Comparison of ENCODE assay signal across 8 cellular contexts in genomic region chr12:50070314-50071060, GRCh38. TPM values are rescaled to one million over a fixed set of nuclear protein-coding genes. Genes with fewer than 3 reads are reported as not detected.
DNase-seq lines count a peak whose midpoint lies in the region; ATAC-seq and TF ChIP-seq lines count a peak whose summit lies in the region.

No MANE protein-coding gene starts in this region.

- H3K4me3 ChIP-seq in Caco-2 (ENCODE audit: low read depth, low read length) (no peak overlapping the region), OCI-LY7 (ENCODE audit: low read depth, low read length, poor library complexity, severe bottlenecking) (peak overlapping the region; percentile 27), fibroblast of pulmonary artery (replicated peaks; ENCODE audit: low read depth, low read length) (no peak overlapping the region), neuronal stem cell (ENCODE audit: low read length in 2 of 2) (no peak overlapping the region), suprapubic skin (no peak overlapping the region)

- H3K79me1 ChIP-seq in neuronal stem cell (ENCODE audit: low read depth, low read length): no peaks in the 10 kb centered on the region

- no peak overlapping the region for H2BK5ac ChIP-seq in neuronal stem cell (ENCODE audit: low read length)

- no peak for TF ChIP-seq EP300 in suprapubic skin (IDR thresholded peaks at IDR 0.05)

- no peak overlapping the region for H2AK5ac ChIP-seq in neuronal stem cell (ENCODE audit: low read depth, low read length)

- H3K27ac Mint-ChIP-seq in Caco-2 (ENCODE audit: unreplicated experiment): no peak overlapping the region
- H3K27ac Mint-ChIP-seq in activated T-cell treated with anti-CD3 and anti-CD28 coated beads, Interleukin-2, amount 50 U/mL, for 24 hours: no peak overlapping the region

- no peak overlapping the region for H3K9ac ChIP-seq in neuronal stem cell (ENCODE audit: low read depth, low read length, poor library complexity)

- H3K4me2 ChIP-seq in OCI-LY7 (ENCODE audit: low read length) (peak overlapping the region; percentile 45), neuronal stem cell (ENCODE audit: insufficient read depth, low read length, poor library complexity, severe bottlenecking) (no peak overlapping the region)

- H3K36me3 Mint-ChIP-seq in Caco-2 (ENCODE audit: insufficient read depth, unreplicated experiment): peaks cover 5% of the 10 kb centered on the region
- H3K36me3 Mint-ChIP-seq in activated T-cell treated with anti-CD3 and anti-CD28 coated beads, Interleukin-2, amount 50 U/mL, for 24 hours (ENCODE audit: low read depth): peaks cover 5% of the 10 kb centered on the region

- no peak overlapping the region for H2BK15ac ChIP-seq in neuronal stem cell (ENCODE audit: low read length)

- no peaks in the 10 kb centered on the region for H4K20me1 ChIP-seq in OCI-LY7 (ENCODE audit: insufficient read depth, low read length)

- no peaks in the 10 kb centered on the region for H3K36me3 ChIP-seq in Caco-2 (ENCODE audit: control insufficient read depth, insufficient read depth, low read length)
- H3K36me3 ChIP-seq in OCI-LY7 (ENCODE audit: insufficient read depth, low read length): no peaks in the 10 kb centered on the region
- no peaks in the 10 kb centered on the region for H3K36me3 ChIP-seq in neuronal stem cell (replicated peaks in 1 of 2; ENCODE audit: control insufficient read depth in 2 of 2, insufficient read depth in 2 of 2, low read length in 2 of 2)
- H3K36me3 ChIP-seq in suprapubic skin: no peaks in the 10 kb centered on the region

- no peak overlapping the region for H4K8ac ChIP-seq in neuronal stem cell (ENCODE audit: low read depth, low read length)

- H2BK120ac ChIP-seq in neuronal stem cell (ENCODE audit: low read depth, low read length): no peak overlapping the region

- H3K14ac ChIP-seq in neuronal stem cell (ENCODE audit: low read length): no peak overlapping the region

- H3K4me3 Mint-ChIP-seq in Caco-2 (ENCODE audit: unreplicated experiment): no peak overlapping the region
- H3K4me3 Mint-ChIP-seq in activated T-cell treated with anti-CD3 and anti-CD28 coated beads, Interleukin-2, amount 50 U/mL, for 24 hours: no peak overlapping the region

- ATAC-seq in GM21447 (IDR thresholded peaks at IDR 0.05; ENCODE audit: unreplicated experiment): no peak

- H2BK12ac ChIP-seq in neuronal stem cell (ENCODE audit: low read length): no peak overlapping the region

- TF ChIP-seq POLR2A in suprapubic skin (IDR thresholded peaks at IDR 0.05): no peak

- no peaks in the 10 kb centered on the region for H3K79me2 ChIP-seq in OCI-LY7 (ENCODE audit: insufficient read depth, low read depth, low read length)

- no peaks in the 10 kb centered on the region for H3K27me3 ChIP-seq in Caco-2 (replicated peaks; ENCODE audit: control insufficient read depth, insufficient read depth, low read length)
- no peaks in the 10 kb centered on the region for H3K27me3 ChIP-seq in neuronal stem cell (ENCODE audit: control insufficient read depth in 3 of 3, insufficient read depth in 3 of 3, low read depth in 1 of 3, low read length in 3 of 3)
- no peaks in the 10 kb centered on the region for H3K27me3 ChIP-seq in suprapubic skin

- peak overlapping the region; percentile 50 for H3K18ac ChIP-seq in neuronal stem cell (ENCODE audit: low read length)

- H3K4me1 Mint-ChIP-seq in Caco-2 (ENCODE audit: low read depth, unreplicated experiment): peaks cover 20% of the 10 kb centered on the region
- H3K4me1 Mint-ChIP-seq in activated T-cell treated with anti-CD3 and anti-CD28 coated beads, Interleukin-2, amount 50 U/mL, for 24 hours (ENCODE audit: low read depth): peaks cover 9% of the 10 kb centered on the region

- POLR2A ChIA-PET in Caco-2 (lab: Charles Lee): interaction anchor here (0.5 to 1.3 kb wide), 7 partner anchors 12 to 329 kb away, joined by 3 to 4 read pairs (median 4); partner anchors contain the start of genes GPD1 and TMBIM6
- POLR2A ChIA-PET in OCI-LY7 (lab: Charles Lee): interaction anchor here (0.6 to 1.7 kb wide), 5 partner anchors 12 to 97 kb away, joined by 3 to 6 read pairs (median 4); partner anchors contain the start of genes CERS5 and SMARCD1

- H3K9me2 ChIP-seq in OCI-LY7 (ENCODE audit: insufficient read depth, low read length): no peaks in the 10 kb centered on the region

- intact Hi-C loops in Caco-2 (cut with micrococcal nuclease; ENCODE audit: unreplicated experiment): loop anchor here (1.0 kb wide), 6 partner anchors 13 to 294 kb away; partner anchors contain the start of gene ASIC1
- intact Hi-C loops in OCI-LY7 (cut with micrococcal nuclease; ENCODE audit: unreplicated experiment): loop anchor here (1.0 to 5.0 kb wide), 3 partner anchors 14 to 103 kb away; no protein-coding TSS in a partner anchor

- BruUV-seq in Caco-2 (replicated peaks; lab: Mats Ljungman, UMichigan) (no TSS peak), OCI-LY7 (replicated peaks; lab: Mats Ljungman, UMichigan) (no TSS peak)

- CTCF ChIA-PET in Caco-2 (lab: Charles Lee): interaction anchor here (0.6 to 3.3 kb wide), 36 partner anchors 9 to 1113 kb away, joined by 3 to 93 read pairs (median 5); partner anchors contain the start of genes ARF3, BCDIN3D, CERS5 and COX14
- CTCF ChIA-PET in OCI-LY7 (lab: Charles Lee; ENCODE audit: unreplicated experiment): interaction anchor here (0.5 to 2.8 kb wide), 9 partner anchors 14 to 131 kb away, joined by 3 to 26 read pairs (median 4); partner anchors contain the start of genes COX14 and SMARCD1

- peaks cover 16% of the 10 kb centered on the region for H3K4me1 ChIP-seq in Caco-2
- peaks cover 12% of the 10 kb centered on the region for H3K4me1 ChIP-seq in OCI-LY7 (ENCODE audit: insufficient read depth, low read length, poor library complexity, severe bottlenecking)
- peaks cover 10 to 38% of the 10 kb centered on the region in 2 donors for H3K4me1 ChIP-seq in neuronal stem cell (ENCODE audit: control insufficient read depth in 2 of 2, insufficient read depth in 1 of 2, low read depth in 1 of 2, low read length in 2 of 2)
- H3K4me1 ChIP-seq in suprapubic skin: peaks cover 14% of the 10 kb centered on the region

- 100% methylated on average over 2 of the region's 9 CpGs; no CpG with 5 or more reads in 1 of the 2 donors for WGBS in neuronal stem cell (ENCODE audit: extremely low coverage in 2 of 2, insufficient read length in 2 of 2, insufficient replicate concordance in 1 of 2), 2 donors
- 32% methylated on average over 9 of the region's 9 CpGs for WGBS in suprapubic skin

- H2AFZ ChIP-seq in OCI-LY7 (ENCODE audit: low read length) (peak overlapping the region; percentile 96), neuronal stem cell (ENCODE audit: low read length) (peak overlapping the region; percentile 39)

- H3K9me3 Mint-ChIP-seq in Caco-2 (ENCODE audit: unreplicated experiment): no peaks in the 10 kb centered on the region
- no peaks in the 10 kb centered on the region for H3K9me3 Mint-ChIP-seq in activated T-cell treated with anti-CD3 and anti-CD28 coated beads, Interleukin-2, amount 50 U/mL, for 24 hours

- H3K9me3 ChIP-seq in Caco-2: no peaks in the 10 kb centered on the region
- H3K9me3 ChIP-seq in OCI-LY7 (ENCODE audit: low read length): no peaks in the 10 kb centered on the region
- H3K9me3 ChIP-seq in neuronal stem cell (replicated peaks in 1 of 2; ENCODE audit: control insufficient read depth in 2 of 2, insufficient read depth in 1 of 2, low read depth in 1 of 2, low read length in 2 of 2): no peaks in the 10 kb centered on the region
- no peaks in the 10 kb centered on the region for H3K9me3 ChIP-seq in suprapubic skin

- TF ChIP-seq CTCF in Caco-2 (IDR thresholded peaks at IDR 0.05; ENCODE audit: insufficient read depth in 1 of 2, low read depth in 1 of 2, low read length in 1 of 2, severe bottlenecking in 1 of 2, unreplicated experiment in 1 of 2) (peak; percentile 88 to 98), OCI-LY7 (conservative IDR thresholded peaks at IDR 0.05; ENCODE audit: low read length) (peak; percentile 97), fibroblast of pulmonary artery (IDR thresholded peaks at IDR 0.05; ENCODE audit: low read length, missing control alignments) (no peak), suprapubic skin (IDR thresholded peaks at IDR 0.05) (peak; percentile 77 to 94)

- no peak overlapping the region for H3K4ac ChIP-seq in neuronal stem cell (ENCODE audit: low read length)

- H4K91ac ChIP-seq in neuronal stem cell (ENCODE audit: low read depth, low read length, poor library complexity): no peak overlapping the region

- H3K27ac ChIP-seq in OCI-LY7 (ENCODE audit: low read depth, low read length, poor library complexity, severe bottlenecking) (no peak overlapping the region), neuronal stem cell (replicated peaks; ENCODE audit: low read length) (no peak overlapping the region), suprapubic skin (no peak overlapping the region)

- no peak overlapping the region for H3K23ac ChIP-seq in neuronal stem cell (ENCODE audit: low read depth, low read length, poor library complexity)

- DNase-seq in Caco-2: peak; percentile 86 to 88
- DNase-seq in HuH-7.5 (ENCODE audit: low spot score): peak; percentile 74
- peak; percentile 79 for DNase-seq in OCI-LY7 (ENCODE audit: low spot score)
- peak; percentile 74 for DNase-seq in activated T-cell treated with anti-CD3 and anti-CD28 coated beads, Interleukin-2, amount 50 U/mL, for 24 hours
- peak; percentile 92 for DNase-seq in fibroblast of pulmonary artery (ENCODE audit: low read depth)
- DNase-seq in neuronal stem cell (ENCODE audit: low spot score): peak; percentile 80
- DNase-seq in suprapubic skin (ENCODE audit: low spot score in 2 of 2): peak; percentile 89 to 91

- H3K27me3 Mint-ChIP-seq in Caco-2 (ENCODE audit: insufficient read depth, unreplicated experiment): no peaks in the 10 kb centered on the region
- no peaks in the 10 kb centered on the region for H3K27me3 Mint-ChIP-seq in activated T-cell treated with anti-CD3 and anti-CD28 coated beads, Interleukin-2, amount 50 U/mL, for 24 hours

RNA-seq across cellular contexts. Expression of gene ASIC1, which starts 13.1 kb away (rescaled TPM):
- total RNA-seq in Caco-2 (2022) (15.6 and 17.8 TPM in 2 replicates), OCI-LY7 (2022) (0.57 and 0.59 TPM in 2 replicates), suprapubic skin (1 to 10 TPM in 3 of 4 donors, under 1 TPM in 1; 0.59 to 2.2 (median 1.5) TPM)
- total RNA-seq in OCI-LY7 (2014; rRNA removed; shearing (Covaris generic)): 0.05 TPM in 1 of 2 replicates, not detected in the other
- polyA plus RNA-seq in neuronal stem cell (2013, experiment 1 of 2): 15.9 TPM
- polyA plus RNA-seq in neuronal stem cell (2013, experiment 2 of 2): 15.8 TPM

RNA-seq across cellular contexts. Expression of gene SMARCD1, which starts 14.7 kb away (rescaled TPM):
- total RNA-seq in Caco-2 (2022): 142 and 158 TPM in 2 replicates
- 117 and 134 TPM in 2 replicates for total RNA-seq in OCI-LY7 (2014; rRNA removed; shearing (Covaris generic))
- total RNA-seq in OCI-LY7 (2022): 92.8 and 109 TPM in 2 replicates
- polyA plus RNA-seq in neuronal stem cell (2013, experiment 1 of 2): 125 TPM
- 122 TPM for polyA plus RNA-seq in neuronal stem cell (2013, experiment 2 of 2)
- total RNA-seq in suprapubic skin: 10 to 100 TPM; 62.8 to 86.5 (median 69.7) TPM

RNA-seq across cellular contexts. Expression of gene GPD1, which starts 33.3 kb away (rescaled TPM):
- total RNA-seq in Caco-2 (2022) (1.5 and 1.9 TPM in 2 replicates), OCI-LY7 (2022) (0.31 and 1.2 TPM in 2 replicates), suprapubic skin (10 to 100 TPM; 49.5 to 74.5 (median 61.8) TPM)
- 0.31 and 0.47 TPM in 2 replicates for total RNA-seq in OCI-LY7 (2014; rRNA removed; shearing (Covaris generic))
- polyA plus RNA-seq in neuronal stem cell (2013, experiment 1 of 2): 0.03 TPM
- polyA plus RNA-seq in neuronal stem cell (2013, experiment 2 of 2): 0.03 TPM

RNA-seq across cellular contexts. Expression of gene COX14, which starts 41.5 kb away (rescaled TPM):
- total RNA-seq in Caco-2 (2022) (85.0 and 86.3 TPM in 2 replicates), OCI-LY7 (2022) (48.2 and 54.3 TPM in 2 replicates), suprapubic skin (10 to 100 TPM; 29.4 to 45.5 (median 34.6) TPM)
- 51.4 and 57.4 TPM in 2 replicates for total RNA-seq in OCI-LY7 (2014; rRNA removed; shearing (Covaris generic))
- 49.2 TPM for polyA plus RNA-seq in neuronal stem cell (2013, experiment 1 of 2)
- 48.1 TPM for polyA plus RNA-seq in neuronal stem cell (2013, experiment 2 of 2)

RNA-seq across cellular contexts. Expression of gene RACGAP1, which starts 45.2 kb away (rescaled TPM):
- total RNA-seq in Caco-2 (2022) (122 and 131 TPM in 2 replicates), OCI-LY7 (2022) (93.6 and 104 TPM in 2 replicates), suprapubic skin (10 to 100 TPM; 13.8 to 20.4 (median 16.2) TPM)
- 69.6 and 75.3 TPM in 2 replicates for total RNA-seq in OCI-LY7 (2014; rRNA removed; shearing (Covaris generic))
- polyA plus RNA-seq in neuronal stem cell (2013, experiment 1 of 2): 60.2 TPM
- polyA plus RNA-seq in neuronal stem cell (2013, experiment 2 of 2): 61.2 TPM

Comparison
In these comparisons a context has a peak if more than half of its experiments do, and no peak if none do; other contexts are left out.
1. RNA of gene GPD1, which starts 33.3 kb away (total RNA-seq): 49.5 to 74.5 TPM in suprapubic skin; 1.5 to 1.9 TPM in Caco-2 and 0.31 to 1.2 TPM in OCI-LY7; every median in the first group is over 10 times any median in the second.
2. Peak in every context shown above with its lines, with median percentiles within 50 percentile points of each other: DNase-seq.